ENCODE assay signal across 9 cellular contexts in the genomic region with DNA sequence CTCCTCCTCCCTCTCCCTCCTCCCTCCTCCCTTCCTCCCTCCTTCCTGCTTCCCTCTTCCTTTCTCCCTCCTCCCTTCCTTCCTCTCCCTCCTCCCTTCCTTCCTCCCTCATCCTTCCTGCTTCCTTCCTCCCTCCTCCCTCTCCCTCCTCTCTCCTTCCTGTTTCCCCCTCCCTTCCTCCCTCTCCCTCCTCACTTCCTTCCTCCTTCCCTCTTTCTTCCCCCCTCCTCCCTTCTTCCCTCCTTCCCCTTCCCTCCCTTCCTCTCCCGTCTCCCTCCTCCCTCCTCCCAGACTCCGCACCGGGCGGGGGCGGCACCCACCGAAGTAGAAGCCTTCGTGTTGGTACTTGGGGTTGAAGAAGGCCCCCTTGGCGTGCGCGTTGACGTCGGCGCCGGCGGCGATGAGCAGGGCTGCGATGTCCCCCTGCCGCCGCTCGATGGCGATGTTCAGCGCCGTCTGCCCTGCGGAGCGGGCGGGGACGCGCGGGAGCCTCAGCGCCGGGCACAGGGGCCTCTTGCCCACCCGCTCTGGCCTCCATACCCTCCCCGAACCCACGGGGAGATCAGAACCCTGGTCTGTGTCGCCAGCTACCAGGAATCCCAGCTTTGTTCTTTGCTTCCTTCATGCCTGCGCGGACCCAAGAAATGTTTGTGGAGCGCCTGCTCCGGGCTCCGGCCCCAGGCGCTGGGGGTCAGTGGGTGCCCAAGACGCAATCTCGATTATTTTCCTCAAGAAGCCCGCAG. TPM values are rescaled to one million over a fixed set of nuclear protein-coding genes. Genes with fewer than 3 reads are reported as not detected.
DNase-seq lines count a peak whose midpoint lies in the region; ATAC-seq and TF ChIP-seq lines count a peak whose summit lies in the region.
"Had no signal": no experiment of that assay in that cellular context is flagged by ENCODE, and none has a peak within 500 bp of the region (broad histone marks: within the 10 kb centered on the region; RNA-seq: fewer than 3 reads in every experiment).

No MANE protein-coding gene starts in this region.

- H3K4me3 Mint-ChIP-seq in CD4-positive, alpha-beta T cell: peak overlapping the region; percentile 11

- no peak overlapping the region for H3K27ac ChIP-seq in CD4-positive, alpha-beta T cell (ENCODE audit: low read depth, low read length)
- H3K27ac ChIP-seq: tibial artery had no signal

- intact Hi-C loops in CD4-positive, alpha-beta T cell (cut with DNase I, micrococcal nuclease): no loop called here

- no peaks in the 10 kb centered on the region for H3K36me3 ChIP-seq in kidney epithelial cell (ENCODE audit: control insufficient read depth, insufficient read depth, low read length)
- H3K36me3 ChIP-seq: tibial artery had no signal

- peak; percentile 93 for ATAC-seq in CD4-positive, alpha-beta T cell (ENCODE audit: poor library complexity)
- peak; percentile 68 for ATAC-seq in HG03280 (IDR thresholded peaks at IDR 0.05; ENCODE audit: unreplicated experiment)
- ATAC-seq in activated CD4-positive, CD25-positive, alpha-beta regulatory T cell treated with anti-CD3 and anti-CD28 coated beads, Interleukin-2, amount 50 U/mL, for 24 hours: peak; percentile 67 to 84
- ATAC-seq in GM21786 (IDR thresholded peaks at IDR 0.05; ENCODE audit: unreplicated experiment): no peak

- peak; percentile 11 to 46 (median 28) for DNase-seq in CD4-positive, alpha-beta T cell
- peak; percentile 18 to 65 for DNase-seq in cerebellar nuclear complex (lab: John Stamatoyannopoulos, UW)
- no peak for DNase-seq in kidney epithelial cell (ENCODE audit: low read depth)
- DNase-seq in stimulated activated CD4-positive, alpha-beta T cell treated with anti-CD3 and anti-CD28 coated beads, Interleukin-12 subunit alpha, Interleukin-12 subunit beta, amount 100 ng/mL, for 4 hours: peak; percentile 54
- no peak for DNase-seq in cortex of kidney (lab: John Stamatoyannopoulos, UW)

- H3K27me3 ChIP-seq in CD4-positive, alpha-beta T cell (ENCODE audit: control insufficient read depth, insufficient read depth, low read length): no peaks in the 10 kb centered on the region
- H3K27me3 ChIP-seq in kidney epithelial cell (ENCODE audit: control insufficient read depth, insufficient read depth, low read length): no peaks in the 10 kb centered on the region

- peaks cover 4% of the 10 kb centered on the region for H3K27me3 Mint-ChIP-seq in CD4-positive, alpha-beta T cell

- no peak overlapping the region for H3K27ac Mint-ChIP-seq in CD4-positive, alpha-beta T cell

- H3K4me1 Mint-ChIP-seq in CD4-positive, alpha-beta T cell (ENCODE audit: low read depth): no peaks in the 10 kb centered on the region

- H3K4me3 ChIP-seq in kidney epithelial cell (ENCODE audit: low read depth, low read length): peak overlapping the region; percentile 40

- no peaks in the 10 kb centered on the region for H3K36me3 Mint-ChIP-seq in CD4-positive, alpha-beta T cell (ENCODE audit: low read depth)

- CTCF ChIA-PET in CD4-positive, alpha-beta T cell (lab: Charles Lee): no interaction called here

- POLR2A ChIA-PET in CD4-positive, alpha-beta T cell (lab: Charles Lee): no interaction called here

- H3K9me3 Mint-ChIP-seq in CD4-positive, alpha-beta T cell: no peaks in the 10 kb centered on the region

- TF ChIP-seq CTCF in CD4-positive, alpha-beta T cell (IDR thresholded peaks at IDR 0.05): no peak
- TF ChIP-seq CTCF in kidney epithelial cell (IDR thresholded peaks at IDR 0.05; ENCODE audit: insufficient read depth, low read length, poor library complexity, severe bottlenecking): peak; percentile 51

- H3K9me3 ChIP-seq in CD4-positive, alpha-beta T cell (ENCODE audit: control insufficient read depth, low read length): no peaks in the 10 kb centered on the region
- H3K9me3 ChIP-seq: tibial artery had no signal

RNA-seq across cellular contexts. Expression of a gene that starts 22.2 kb away (rescaled TPM):
- under 1 TPM; 0.25 to 0.56 TPM for total RNA-seq in CD4-positive, alpha-beta T cell
- 2.1 and 2.9 TPM in 2 replicates for total RNA-seq in kidney epithelial cell

RNA-seq across cellular contexts. Expression of a gene that starts 59.6 kb away (rescaled TPM):
- total RNA-seq in CD4-positive, alpha-beta T cell: not detected
- total RNA-seq in kidney epithelial cell: not detected in 2 replicates

Comparison
In these comparisons a context has a peak if more than half of its experiments do, and no peak if none do; other contexts are left out.
1. DNase-seq: peak in CD4-positive, alpha-beta T cell (10 of 10), cerebellar nuclear complex (2 of 2) and stimulated activated CD4-positive, alpha-beta T cell treated with anti-CD3 and anti-CD28 coated beads, Interleukin-12 subunit alpha, Interleukin-12 subunit beta, amount 100 ng/mL, for 4 hours (single experiment); none in kidney epithelial cell (single experiment) and cortex of kidney (single experiment).